Comparison of ENCODE assay signal across 8 cellular contexts in genomic region chr7:90594791-90595317, GRCh38. TPM values are rescaled to one million over a fixed set of nuclear protein-coding genes. Genes with fewer than 3 reads are reported as not detected.
DNase-seq lines count a peak whose midpoint lies in the region; ATAC-seq, FAIRE-seq and TF ChIP-seq lines count a peak whose summit lies in the region.

No MANE protein-coding gene starts in this region.

- no peaks in the 10 kb centered on the region for H4K20me1 ChIP-seq in BLaER1 treated with 17β-estradiol and CSF1 and Interleukin-3, amounts not matched to agents 10 nM and 100 nM
- no peaks in the 10 kb centered on the region for H4K20me1 ChIP-seq in GM12878 (ENCODE audit: control insufficient read depth, insufficient read depth)

- SMC1A ChIA-PET in GM12878 (lab: Charles Lee; ENCODE audit: uncharacterized antibody, unreplicated experiment): interaction anchor here (1.1 to 7.3 kb wide), 5 partner anchors 8 to 143 kb away, joined by 3 to 45 read pairs (median 4); no protein-coding TSS in a partner anchor

- DNase-seq in GM12878 (ENCODE audit: low read depth, low spot score) (no peak), kidney (no peak), tibial nerve (ENCODE audit: low spot score in 2 of 2) (peak; percentile 28 to 52)
- DNase-seq in stimulated activated CD4-positive, alpha-beta T cell treated with anti-CD3 and anti-CD28 coated beads, Interleukin-4, amount 100 ng/mL, for 1 hour: no peak
- DNase-seq in stimulated activated CD4-positive, alpha-beta T cell treated with anti-CD3 and anti-CD28 coated beads, Interleukin-4, amount 100 ng/mL, for 4 hours: no peak

- peak overlapping the region; percentile 76 to 94 (median 90) for H3K4me2 ChIP-seq in BLaER1 treated with 17β-estradiol and CSF1 and Interleukin-3, amounts not matched to agents 10 nM and 100 nM
- peak overlapping the region; percentile 82 for H3K4me2 ChIP-seq in GM12878 (ENCODE audit: control insufficient read depth, insufficient read depth)

- H3K4me3 ChIP-seq in BLaER1 treated with 17β-estradiol and CSF1 and Interleukin-3, amounts not matched to agents 10 nM and 100 nM: peak overlapping the region; percentile 72 to 99 (median 88); a peak in 19 of 20 replicates
- H3K4me3 ChIP-seq in HUES48 (ENCODE audit: low read depth, low read length) (peak overlapping the region; percentile 85), GM12878 (peak overlapping the region; percentile 50; the same call in 1 of the 2 replicates), kidney (ENCODE audit: low read length in 2 of 2) (peak overlapping the region in 1 of 2 donors; percentile 85), tibial nerve (peak overlapping the region in 3 of 4 donors; percentile 69 to 88 (median 88))

- H3K9me3 ChIP-seq in BLaER1 treated with 17β-estradiol and CSF1 and Interleukin-3, amounts not matched to agents 10 nM and 100 nM (replicated peaks in 1 of 11): no peaks in the 10 kb centered on the region
- H3K9me3 ChIP-seq in HUES48 (ENCODE audit: control insufficient read depth, insufficient read depth, low read length) (no peaks in the 10 kb centered on the region), GM12878 (replicated peaks; ENCODE audit: control insufficient read depth, insufficient read depth, low read length) (no peaks in the 10 kb centered on the region), kidney (ENCODE audit: control insufficient read depth in 1 of 2, low read length in 2 of 2) (no peaks in the 10 kb centered on the region), tibial nerve (no peaks in the 10 kb centered on the region)

- in situ Hi-C loops in GM12878 (cut with MboI): no loop called here

- BruUV-seq in GM12878 (replicated peaks; lab: Mats Ljungman, UMichigan): TSS peak; percentile 57

- H3K27me3 ChIP-seq in BLaER1 treated with 17β-estradiol and CSF1 and Interleukin-3, amounts not matched to agents 10 nM and 100 nM: no peaks in the 10 kb centered on the region
- peaks cover 13% of the 10 kb centered on the region for H3K27me3 ChIP-seq in HUES48 (ENCODE audit: control insufficient read depth, insufficient read depth, low read length)
- H3K27me3 ChIP-seq in GM12878 (replicated peaks in 1 of 2; ENCODE audit: control insufficient read depth in 2 of 2, insufficient read depth in 2 of 2, low read length in 1 of 2): no peaks in the 10 kb centered on the region
- no peaks in the 10 kb centered on the region for H3K27me3 ChIP-seq in tibial nerve

- peaks cover 20% of the 10 kb centered on the region for H3K79me2 ChIP-seq in GM12878 (ENCODE audit: control insufficient read depth, insufficient read depth, low read length)

- no peak for TF ChIP-seq POLR2A in GM12878 (IDR thresholded peaks at IDR 0.05; ENCODE audit: low read depth, low read length)
- TF ChIP-seq POLR2A in tibial nerve (IDR thresholded peaks at IDR 0.05): no peak

- peak overlapping the region in 10 of 11 experiments; percentile 58 to 97 (median 91); a peak in 18 of 22 replicates for H3K27ac ChIP-seq in BLaER1 treated with 17β-estradiol and CSF1 and Interleukin-3, amounts not matched to agents 10 nM and 100 nM
- H3K27ac ChIP-seq in HUES48 (ENCODE audit: low read depth, low read length) (peak overlapping the region; percentile 89), GM12878 (ENCODE audit: control insufficient read depth, insufficient read depth) (no peak overlapping the region), kidney (ENCODE audit: low read depth in 2 of 2, low read length in 2 of 2) (peak overlapping the region; percentile 16 to 56), tibial nerve (peak overlapping the region; percentile 5 to 92 (median 82))

- POLR2A ChIA-PET in GM12878 (lab: Charles Lee): interaction anchor here (0.5 kb wide), 1 partner anchor 11 kb away, joined by 5 read pairs; no protein-coding TSS in a partner anchor

- FAIRE-seq in GM12878 (lab: Jason Lieb, UNC): no peak
- FAIRE-seq in kidney (lab: Jason Lieb, UNC): no peak

- peaks cover 28 to 40% (median 34%) of the 10 kb centered on the region in 10 experiments for H3K4me1 ChIP-seq in BLaER1 treated with 17β-estradiol and CSF1 and Interleukin-3, amounts not matched to agents 10 nM and 100 nM
- H3K4me1 ChIP-seq in HUES48 (ENCODE audit: control insufficient read depth, insufficient read depth, low read length): peaks cover 17% of the 10 kb centered on the region
- H3K4me1 ChIP-seq in GM12878 (ENCODE audit: control insufficient read depth, insufficient read depth, low read length): 0 out of 2 replicates have a peak, but pooled peaks cover under 1% of the 10 kb centered on the region
- peaks cover 2 to 4% of the 10 kb centered on the region in 2 donors for H3K4me1 ChIP-seq in kidney (ENCODE audit: control insufficient read depth in 1 of 2, insufficient read depth in 1 of 2, low read depth in 1 of 2, low read length in 2 of 2)
- H3K4me1 ChIP-seq in tibial nerve: peaks cover 0 to 38% (median 0%) of the 10 kb centered on the region in 4 donors

- peaks cover 0 to 3% (median 0%) of the 10 kb centered on the region in 11 experiments; a peak in 1 of 22 replicates for H3K36me3 ChIP-seq in BLaER1 treated with 17β-estradiol and CSF1 and Interleukin-3, amounts not matched to agents 10 nM and 100 nM
- H3K36me3 ChIP-seq in HUES48 (ENCODE audit: control insufficient read depth, insufficient read depth, low read length): no peaks in the 10 kb centered on the region
- no peaks in the 10 kb centered on the region for H3K36me3 ChIP-seq in GM12878 (ENCODE audit: control insufficient read depth in 2 of 2, insufficient read depth in 2 of 2, low read length in 1 of 2)
- no peaks in the 10 kb centered on the region for H3K36me3 ChIP-seq in kidney (ENCODE audit: control insufficient read depth in 1 of 2, insufficient read depth in 2 of 2, low read length in 2 of 2)
- H3K36me3 ChIP-seq in tibial nerve: no peaks in the 10 kb centered on the region

- RAD21 ChIA-PET in GM12878 (lab: Charles Lee; ENCODE audit: unreplicated experiment): interaction anchor here (1.3 to 2.5 kb wide), 5 partner anchors 34 to 439 kb away, joined by 3 to 10 read pairs (median 3); no protein-coding TSS in a partner anchor

- CTCF ChIA-PET in GM12878 (lab: Yijun Ruan, JAX): interaction anchor here (0.7 to 3.6 kb wide), 11 partner anchors 11 to 440 kb away, joined by 3 to 19 read pairs (median 4); no protein-coding TSS in a partner anchor

- peak overlapping the region in 10 of 11 experiments; percentile 91 to 96 (median 93); a peak in 20 of 22 replicates for H3K9ac ChIP-seq in BLaER1 treated with 17β-estradiol and CSF1 and Interleukin-3, amounts not matched to agents 10 nM and 100 nM
- H3K9ac ChIP-seq in HUES48 (ENCODE audit: low read depth, low read length) (peak overlapping the region; percentile 16; the same call in 1 of the 2 replicates), GM12878 (ENCODE audit: control insufficient read depth, insufficient read depth, low read length) (no peak overlapping the region), kidney (ENCODE audit: low read length in 2 of 2) (peak overlapping the region in 1 of 2 donors; percentile 81)

- TF ChIP-seq EP300 in GM12878 (IDR thresholded peaks at IDR 0.05; ENCODE audit: borderline replicate concordance in 1 of 2, control insufficient read depth in 1 of 2, low read depth in 2 of 2, low read length in 2 of 2) (no peak), tibial nerve (IDR thresholded peaks at IDR 0.05) (peak; percentile 42 to 50)

- WGBS in GM12878 (ENCODE audit: insufficient coverage, insufficient replicate concordance, low lambda C conversion rate, missing lambda C conversion rate): 42% methylated on average over 10 of the region's 10 CpGs
- 40 to 41% methylated on average over 10 of the region's 10 CpGs for WGBS in tibial nerve, 2 donors

- TF ChIP-seq CTCF in GM12878 (IDR thresholded peaks at IDR 0.05 in 2 of 3, conservative IDR thresholded peaks at IDR 0.05 in 1 of 3; ENCODE audit: control insufficient read depth in 2 of 3, extremely low read depth in 1 of 3, insufficient read depth in 1 of 3, low read depth in 3 of 3, low read length in 3 of 3) (no peak), kidney (IDR thresholded peaks at IDR 0.05; ENCODE audit: borderline replicate concordance, extremely low read depth, insufficient read depth) (no peak), tibial nerve (IDR thresholded peaks at IDR 0.05) (no peak)

- TF ChIP-seq RAD21 in GM12878 (IDR thresholded peaks at IDR 0.05; ENCODE audit: insufficient read depth, low read depth, low read length): no peak

- intact Hi-C loops in GM12878 (cut with micrococcal nuclease; ENCODE audit: unreplicated experiment) (loop anchor here (5.0 to 10.0 kb wide), 2 partner anchors 112 to 440 kb away; no protein-coding TSS in a partner anchor), kidney (cut with DNase I) (no loop called here)

- ATAC-seq in GM12878: no peak
- ATAC-seq in GM18873 (IDR thresholded peaks at IDR 0.05; ENCODE audit: low FRiP score, unreplicated experiment): no peak

- peak overlapping the region; percentile 49 for H2AFZ ChIP-seq in GM12878 (ENCODE audit: control insufficient read depth, low read depth, low read length)

TF ChIP-seq in GM12878, 131 proteins besides CTCF, POLR2A, EP300 and RAD21 (continues in another document):
- TF ChIP-seq SUPT20H (IDR thresholded peaks at IDR 0.05; ENCODE audit: borderline replicate concordance, control insufficient read depth, low read depth, low read length): no peak

RNA-seq across cellular contexts. Expression of gene CDK14, which starts 1.3 kb away (rescaled TPM):
- total RNA-seq in GM12878 (2013; cell fraction: nucleolus; rRNA removed): 204 and 221 TPM in 2 replicates
- total RNA-seq in GM12878 (2014; rRNA removed) (29.6 and 33.3 TPM in 2 replicates), GM12878 (2014; rRNA removed; fragmentation: Illumina TruSeq; extraction: Trizol) (39.3 and 47.1 TPM in 2 replicates), GM12878 (2021) (56.7 and 61.3 TPM in 2 replicates), kidney (33.9 TPM), tibial nerve (10 to 100 TPM; 22.2 to 36.3 (median 28.6) TPM)
- 4.0 TPM for polyA plus RNA-seq in GM12878 (2011; ENCODE audit: low read depth)
- polyA plus RNA-seq in GM12878 (2011; rRNA removed) (24.3 and 33.2 TPM in 2 replicates), GM12878 (2014; fragmentation: Illumina TruSeq; extraction: Trizol) (30.9 and 31.6 TPM in 2 replicates), GM12878 (2014; fragmentation: Nextera tagmentation; extraction: Ambion mirVana) (1 to 10 TPM; 6.5 to 7.3 TPM), GM12878 (2014; rRNA removed) (14.3 and 16.1 TPM in 2 replicates), GM12878 (2016; fragmentation: Nextera tagmentation; extraction: Ambion mirVana) (10 to 100 TPM; 12.7 to 24.1 TPM), kidney (ENCODE audit: insufficient read depth, low read depth, low replicate concordance) (11.9 TPM)
- polyA plus RNA-seq in GM12878 (2011; cell fraction: cytosol; rRNA removed): 10.8 and 12.3 TPM in 2 replicates
- polyA plus RNA-seq in GM12878 (2011; cell fraction: nucleus; rRNA removed): 26.0 and 33.3 TPM in 2 replicates
- polyA plus RNA-seq in GM12878 (2012): 6.8 and 7.4 TPM in 2 replicates
- polyA minus RNA-seq in GM12878 (2011; rRNA and poly(A)+ RNA removed): 78.9 and 108 TPM in 2 replicates
- polyA minus RNA-seq in GM12878 (2011; cell fraction: cytosol; rRNA and poly(A)+ RNA removed): 13.1 and 18.1 TPM in 2 replicates
- 106 and 146 TPM in 2 replicates for polyA minus RNA-seq in GM12878 (2011; cell fraction: nucleus; rRNA and poly(A)+ RNA removed)

Comparison
In these comparisons a context has a peak if more than half of its experiments do, and no peak if none do; other contexts are left out.
1. DNase-seq: peak in tibial nerve (2 of 2); none in GM12878 (single experiment), kidney (single experiment), stimulated activated CD4-positive, alpha-beta T cell treated with anti-CD3 and anti-CD28 coated beads, Interleukin-4, amount 100 ng/mL, for 1 hour (single experiment) and stimulated activated CD4-positive, alpha-beta T cell treated with anti-CD3 and anti-CD28 coated beads, Interleukin-4, amount 100 ng/mL, for 4 hours (0 of 2).